In genomic region chr4:71251266-71251665, GRCh38 we compare ENCODE assay signal across 25 cellular contexts.
DNase-seq lines count a peak whose midpoint lies in the region; TF ChIP-seq lines count a peak whose summit lies in the region.
"Had no signal": no experiment of that assay in that cellular context is flagged by ENCODE, and none has a peak within 500 bp of the region (broad histone marks: within the 10 kb centered on the region; RNA-seq: fewer than 3 reads in every experiment).

No MANE protein-coding gene starts in this region.

- intact Hi-C loops in posterior vena cava (cut with DNase I): no loop called here

- H3K27ac Mint-ChIP-seq in osteocyte (ENCODE audit: unreplicated experiment): peak overlapping the region; percentile 70
- H3K27ac Mint-ChIP-seq: activated CD4-positive, alpha-beta T cell treated with anti-CD3 and anti-CD28 coated beads, Interleukin-2, amount 10 ng/mL, durations not matched to agents 24 days and 14 days; activated naive CD8-positive, alpha-beta T cell treated with anti-CD3 and anti-CD28 coated beads, Interleukin-2, amount 10 ng/mL, durations not matched to agents 7 days and 5 days; activated T-helper 2 cell treated with anti-CD3 and anti-CD28 coated beads, Interferon-gamma antibody, Interleukin-2, Interleukin-4, amounts not matched to agents 10 μg/mL and 5 μg/mL and 100 μg/mL, durations not matched to agents 14 hours and 24 hours and 36 hours; CD4-positive, CD25-positive, alpha-beta regulatory T cell; naive thymus-derived CD4-positive, alpha-beta T cell had no signal

- no peaks in the 10 kb centered on the region for H3K27me3 Mint-ChIP-seq in osteocyte (ENCODE audit: unreplicated experiment)
- H3K27me3 Mint-ChIP-seq: activated CD4-positive, alpha-beta T cell treated with anti-CD3 and anti-CD28 coated beads, Interleukin-2, amount 10 ng/mL, durations not matched to agents 24 days and 14 days; CD4-positive, CD25-positive, alpha-beta regulatory T cell had no signal

- no peak overlapping the region for H3K4me3 Mint-ChIP-seq in osteocyte (ENCODE audit: unreplicated experiment)
- H3K4me3 Mint-ChIP-seq: activated CD4-positive, alpha-beta T cell treated with anti-CD3 and anti-CD28 coated beads, Interleukin-2, amount 10 ng/mL, durations not matched to agents 24 days and 14 days; activated naive CD8-positive, alpha-beta T cell treated with anti-CD3 and anti-CD28 coated beads, Interleukin-2, amount 10 ng/mL, durations not matched to agents 7 days and 5 days; CD4-positive, CD25-positive, alpha-beta regulatory T cell; naive thymus-derived CD4-positive, alpha-beta T cell had no signal

- H3K4me3 ChIP-seq in fibroblast of the aortic adventitia (ENCODE audit: low read depth, low read length): no peak overlapping the region
- H3K4me3 ChIP-seq: lower lobe of right lung, smooth muscle cell, uterus had no signal

- H3K9me3 Mint-ChIP-seq in osteocyte (ENCODE audit: unreplicated experiment): no peaks in the 10 kb centered on the region
- H3K9me3 Mint-ChIP-seq: activated CD4-positive, alpha-beta T cell treated with anti-CD3 and anti-CD28 coated beads, Interleukin-2, amount 10 ng/mL, durations not matched to agents 24 days and 14 days; activated naive CD8-positive, alpha-beta T cell treated with anti-CD3 and anti-CD28 coated beads, Interleukin-2, amount 10 ng/mL, durations not matched to agents 7 days and 5 days; activated T-helper 2 cell treated with anti-CD3 and anti-CD28 coated beads, Interferon-gamma antibody, Interleukin-2, Interleukin-4, amounts not matched to agents 10 μg/mL and 5 μg/mL and 100 μg/mL, durations not matched to agents 14 hours and 24 hours and 36 hours; naive thymus-derived CD4-positive, alpha-beta T cell had no signal

- H3K36me3 Mint-ChIP-seq in osteocyte (ENCODE audit: unreplicated experiment): peaks cover 4% of the 10 kb centered on the region
- H3K36me3 Mint-ChIP-seq: activated naive CD8-positive, alpha-beta T cell treated with anti-CD3 and anti-CD28 coated beads, Interleukin-2, amount 10 ng/mL, durations not matched to agents 7 days and 5 days; CD4-positive, CD25-positive, alpha-beta regulatory T cell; naive thymus-derived CD4-positive, alpha-beta T cell had no signal

- DNase-seq in NCI-H2171 treated with DMSO at 0.1 percent for 48 hours (lab: John Stamatoyannopoulos, UW): peak; percentile 38
- DNase-seq in NCI-H2171 (lab: John Stamatoyannopoulos, UW): no peak
- peak; percentile 56 for DNase-seq in M059J (ENCODE audit: low read depth)
- DNase-seq in fibroblast of the aortic adventitia (ENCODE audit: low read depth): peak; percentile 62
- DNase-seq in osteocyte (ENCODE audit: extremely low spot score, unreplicated experiment): no peak
- no peak for DNase-seq in posterior vena cava (ENCODE audit: low spot score)
- DNase-seq in GOT3 (lab: John Stamatoyannopoulos, UW): no peak
- no peak for DNase-seq in stimulated activated CD4-positive, alpha-beta T cell treated with anti-CD3 and anti-CD28 coated beads, Interleukin-2, amount 100 ng/mL, for 24 hours
- DNase-seq: 8988T; activated CD4-positive, alpha-beta T cell treated with anti-CD3 and anti-CD28 coated beads, Interleukin-2, amount 10 ng/mL, durations not matched to agents 24 days and 14 days; activated naive CD8-positive, alpha-beta T cell treated with anti-CD3 and anti-CD28 coated beads, Interleukin-2, amount 10 ng/mL, durations not matched to agents 7 days and 5 days; CD4-positive, CD25-positive, alpha-beta regulatory T cell; DMS153; erythroblast; lower lobe of right lung; naive thymus-derived CD4-positive, alpha-beta T cell; NCI-H1048; NCI-H2029; NCI-H526; SHP77; stimulated activated CD8-positive, alpha-beta memory T cell treated with anti-CD3 and anti-CD28 coated beads, Interleukin-4, amount 100 ng/mL, for 48 hours; substantia nigra; uterus had no signal

- TF ChIP-seq CTCF in fibroblast of the aortic adventitia (IDR thresholded peaks at IDR 0.05; ENCODE audit: insufficient read depth, low read length) (no peak), osteocyte (IDR thresholded peaks at IDR 0.05) (no peak)

- peaks cover 31% of the 10 kb centered on the region for H3K4me1 Mint-ChIP-seq in osteocyte (ENCODE audit: unreplicated experiment)
- H3K4me1 Mint-ChIP-seq: activated CD4-positive, alpha-beta T cell treated with anti-CD3 and anti-CD28 coated beads, Interleukin-2, amount 10 ng/mL, durations not matched to agents 24 days and 14 days; activated naive CD8-positive, alpha-beta T cell treated with anti-CD3 and anti-CD28 coated beads, Interleukin-2, amount 10 ng/mL, durations not matched to agents 7 days and 5 days; CD4-positive, CD25-positive, alpha-beta regulatory T cell had no signal

Comparison
In these comparisons a context has a peak if more than half of its experiments do, and no peak if none do; other contexts are left out.
1. DNase-seq: peak in NCI-H2171 treated with DMSO at 0.1 percent for 48 hours (single experiment), M059J (single experiment) and fibroblast of the aortic adventitia (single experiment); none in NCI-H2171 (single experiment), osteocyte (single experiment), posterior vena cava (single experiment), GOT3 (single experiment) and stimulated activated CD4-positive, alpha-beta T cell treated with anti-CD3 and anti-CD28 coated beads, Interleukin-2, amount 100 ng/mL, for 24 hours (0 of 2).